In the genomic region with DNA sequence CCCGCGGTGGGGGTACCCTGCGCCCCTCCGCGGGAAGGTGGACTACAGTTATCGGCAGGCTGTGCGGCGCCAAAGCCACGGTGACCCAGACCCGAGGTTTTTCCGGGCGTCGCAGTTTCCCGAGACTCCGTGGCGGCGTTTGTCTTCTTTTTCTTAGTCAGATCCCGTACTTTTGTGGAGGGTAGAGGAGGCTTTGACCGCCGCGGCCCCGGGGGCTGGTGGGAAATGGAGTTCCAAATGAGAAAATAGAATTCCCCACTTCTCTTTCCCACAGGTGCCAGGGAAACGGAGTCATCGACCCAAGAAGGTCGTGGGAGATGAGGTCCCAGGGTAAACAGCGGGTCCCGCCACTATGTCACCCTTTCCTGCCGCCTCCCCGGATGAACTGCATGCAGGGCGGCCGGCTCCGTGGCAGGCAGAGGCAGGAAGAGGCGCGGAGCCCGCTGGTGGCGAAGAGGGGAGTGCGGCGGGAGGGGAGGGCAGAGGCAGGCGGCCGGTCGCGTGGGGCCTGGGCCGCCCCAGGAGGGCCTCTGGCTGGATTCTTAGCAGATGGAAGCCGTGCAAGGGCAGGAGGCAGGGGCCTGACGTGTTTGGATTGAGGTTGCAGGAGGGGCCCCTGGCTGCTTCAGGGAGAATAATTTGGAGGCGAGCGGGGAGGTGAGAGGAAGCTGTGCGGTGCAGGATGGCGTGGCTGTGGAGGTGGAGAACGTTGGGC, we compare ENCODE assay signal across 7 cellular contexts. TPM values are rescaled to one million over a fixed set of nuclear protein-coding genes. Genes with fewer than 3 reads are reported as not detected.
DNase-seq lines count a peak whose midpoint lies in the region; ATAC-seq and TF ChIP-seq lines count a peak whose summit lies in the region.

No MANE protein-coding gene starts in this region.

- 0 out of 2 replicates have a peak, but pooled peaks cover 5% of the 10 kb centered on the region for H3F3A ChIP-seq in MM.1S (ENCODE audit: insufficient read depth, low read length)

- H3K4me1 ChIP-seq in MM.1S (ENCODE audit: low read length) (no peaks in the 10 kb centered on the region), foreskin keratinocyte (no peaks in the 10 kb centered on the region), prostate gland (replicated peaks) (no peaks in the 10 kb centered on the region)

- H3K9ac ChIP-seq in MM.1S (ENCODE audit: low read length): no peak overlapping the region

- intact Hi-C loops in prostate gland (cut with DNase I): no loop called here

- H3K4me2 ChIP-seq in MM.1S (ENCODE audit: low read depth, low read length): peak overlapping the region; percentile 47; the same call in 1 of the 2 replicates

- peak; percentile 34 for ATAC-seq in foreskin keratinocyte
- ATAC-seq in GM18909 (IDR thresholded peaks at IDR 0.05; ENCODE audit: poor library complexity, unreplicated experiment): no peak

- H3K27me3 ChIP-seq in MM.1S (replicated peaks; ENCODE audit: insufficient read depth, low read length) (no peaks in the 10 kb centered on the region), foreskin keratinocyte (no peaks in the 10 kb centered on the region), prostate gland (replicated peaks; ENCODE audit: insufficient read depth) (no peaks in the 10 kb centered on the region)

- no peak for TF ChIP-seq CTCF in MM.1S (IDR thresholded peaks at IDR 0.05; ENCODE audit: low read length)
- no peak for TF ChIP-seq CTCF in foreskin keratinocyte (conservative IDR thresholded peaks at IDR 0.05)
- peak in 2 of 4 experiments; percentile 14 to 25 for TF ChIP-seq CTCF in prostate gland (IDR thresholded peaks at IDR 0.05)

- no peak overlapping the region for H3K27ac ChIP-seq in MM.1S (ENCODE audit: low read length)
- H3K27ac ChIP-seq in foreskin keratinocyte: no peak overlapping the region
- H3K27ac ChIP-seq in prostate gland: peak overlapping the region; percentile 87 to 91

- H2AFZ ChIP-seq in MM.1S (ENCODE audit: low read length): 0 out of 2 replicates have a peak overlapping the region, but pooled peaks have one; percentile 23

- no peaks in the 10 kb centered on the region for H3K9me2 ChIP-seq in MM.1S (replicated peaks; ENCODE audit: insufficient read depth, low read length)

- H3K36me3 ChIP-seq in MM.1S (replicated peaks; ENCODE audit: insufficient read depth, low read length) (no peaks in the 10 kb centered on the region), prostate gland (peaks cover 0 to 4% of the 10 kb centered on the region in 2 donors)

- H3K9me3 ChIP-seq in MM.1S (replicated peaks; ENCODE audit: insufficient read depth, low read length) (no peaks in the 10 kb centered on the region), prostate gland (no peaks in the 10 kb centered on the region)

- peak; percentile 29 for TF ChIP-seq POLR2A in prostate gland (IDR thresholded peaks at IDR 0.05)

- H4K20me1 ChIP-seq in MM.1S (ENCODE audit: insufficient read depth, low read length): no peaks in the 10 kb centered on the region

- H3K79me2 ChIP-seq in MM.1S (ENCODE audit: low read length): no peaks in the 10 kb centered on the region

- DNase-seq in MM.1S: no peak
- DNase-seq in activated gamma-delta T cell (lab: John Stamatoyannopoulos, UW): peak; percentile 42
- no peak for DNase-seq in foreskin keratinocyte
- no peak for DNase-seq in prostate gland (ENCODE audit: low spot score)
- no peak for DNase-seq in HUDEP-2 (lab: John Stamatoyannopoulos, UW; ENCODE audit: unreplicated experiment in 76 of 76)
- DNase-seq in RPMI8226: no peak

- WGBS in prostate gland: 1% methylated on average over 50 of the region's 50 CpGs

- peak overlapping the region; percentile 22; the same call in 1 of the 2 replicates for H3K4me3 ChIP-seq in MM.1S (ENCODE audit: low read length)
- H3K4me3 ChIP-seq in prostate gland: peak overlapping the region; percentile 33 to 49

RNA-seq across cellular contexts. Expression of a gene that starts 11.5 kb away (rescaled TPM):
- 33.5 and 34.1 TPM in 2 replicates for total RNA-seq in foreskin keratinocyte
- 44.8 and 46.9 TPM in 2 replicates for polyA plus RNA-seq in foreskin keratinocyte
- total RNA-seq in prostate gland: 10 to 100 TPM; 50.6 to 97.1 TPM

RNA-seq across cellular contexts. Expression of a gene that starts 25.3 kb away (rescaled TPM):
- total RNA-seq in foreskin keratinocyte (0.49 and 0.51 TPM in 2 replicates), prostate gland (1 to 10 TPM in 1 of 2 donors, under 1 TPM in 1; 0.45 to 2.2 TPM)
- 0.28 and 0.43 TPM in 2 replicates for polyA plus RNA-seq in foreskin keratinocyte

RNA-seq across cellular contexts. Expression of a gene that starts 31.0 kb away (rescaled TPM):
- total RNA-seq in foreskin keratinocyte (4.2 and 4.3 TPM in 2 replicates), prostate gland (10 to 100 TPM in 1 of 2 donors, 1 to 10 TPM in 1; 7.4 to 10.2 TPM)
- polyA plus RNA-seq in foreskin keratinocyte: 3.6 TPM in 2 replicates

RNA-seq across cellular contexts. Expression of a gene that starts 34.9 kb away (rescaled TPM):
- total RNA-seq in foreskin keratinocyte (54.9 and 59.6 TPM in 2 replicates), prostate gland (10 to 100 TPM; 26.2 to 39.7 TPM)
- 43.9 and 50.7 TPM in 2 replicates for polyA plus RNA-seq in foreskin keratinocyte

Comparison
In these comparisons a context has a peak if more than half of its experiments do, and no peak if none do; other contexts are left out.
1. H3K27ac ChIP-seq: peak in prostate gland (2 of 2); none in MM.1S (single experiment) and foreskin keratinocyte (single experiment).